ENCODE assay signal across 16 cellular contexts in the genomic region with DNA sequence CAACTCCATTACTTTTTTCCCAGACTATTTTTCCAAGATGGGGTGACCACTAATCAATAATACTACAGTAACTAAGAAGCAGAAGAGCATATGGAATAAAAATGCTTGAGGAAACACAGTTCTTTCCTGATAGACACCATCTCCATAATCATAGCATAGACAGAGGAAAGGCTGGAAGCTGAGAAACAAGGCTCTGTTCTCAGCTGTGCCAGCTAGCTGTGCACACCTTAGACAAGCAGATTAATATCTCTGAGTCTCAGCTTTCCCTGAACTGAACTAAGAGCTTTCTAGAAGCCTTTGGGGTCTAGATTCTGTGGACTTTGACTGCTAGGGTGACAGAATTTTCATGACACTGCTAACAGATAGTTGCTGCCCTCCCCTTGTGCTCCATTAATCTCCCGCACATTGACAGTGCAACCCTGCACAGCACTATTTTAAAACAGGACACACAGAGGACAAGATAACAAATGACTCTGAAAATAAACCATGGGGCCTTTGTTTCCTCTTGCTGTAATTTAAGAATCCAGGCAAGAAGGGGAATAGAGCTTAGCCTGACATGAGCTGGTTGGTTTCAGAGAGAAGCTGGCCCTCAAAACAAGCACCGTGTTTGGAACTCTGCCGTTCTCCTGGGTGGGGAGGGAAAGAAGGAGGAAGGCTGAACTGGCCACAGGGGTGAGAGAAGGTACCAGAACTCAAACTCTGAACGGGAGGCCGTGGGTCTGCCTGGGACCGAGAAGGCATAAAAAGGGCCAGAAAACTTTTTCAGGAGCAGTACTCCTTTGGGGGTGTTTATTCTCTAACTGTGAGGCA.
"Had no signal": no experiment of that assay in that cellular context is flagged by ENCODE, and none has a peak within 500 bp of the region (broad histone marks: within the 10 kb centered on the region; RNA-seq: fewer than 3 reads in every experiment).

No MANE protein-coding gene starts in this region.

- H3K4me1 Mint-ChIP-seq: activated CD4-positive, alpha-beta T cell treated with anti-CD3 and anti-CD28 coated beads for 36 hours; naive thymus-derived CD4-positive, alpha-beta T cell had no signal

- H3K27ac ChIP-seq: esophagus squamous epithelium, neutrophil, skin epidermis, suprapubic skin, transverse colon had no signal

- DNase-seq: activated CD4-positive, alpha-beta T cell treated with anti-CD3 and anti-CD28 coated beads for 36 hours; activated CD4-positive, alpha-beta T cell treated with anti-CD3 and anti-CD28 coated beads, Interleukin-2, amount 50 U/mL, for 48 hours; effector memory CD8-positive, alpha-beta T cell; esophagus squamous epithelium; mesenchymal stem cell; naive thymus-derived CD4-positive, alpha-beta T cell; SW 1271; transverse colon had no signal

- H3K27me3 Mint-ChIP-seq: stimulated activated naive CD8-positive, alpha-beta T cell treated with anti-CD3 and anti-CD28 coated beads, Interleukin-15, Interleukin-2, amounts not matched to agents 100 ng/mL and 50 ng/mL, for 24 hours had no signal

- H3K36me3 ChIP-seq: esophagus squamous epithelium, neutrophil, suprapubic skin, transverse colon had no signal

- H3K27ac Mint-ChIP-seq: activated CD4-positive, alpha-beta T cell treated with anti-CD3 and anti-CD28 coated beads for 36 hours; activated naive CD8-positive, alpha-beta T cell; activated T-helper 1 cell treated with anti-CD3 and anti-CD28 coated beads, Interleukin-12 subunit alpha, Interleukin-12 subunit beta, Interleukin-2, Interleukin-4 antibody, amounts not matched to agents 30 ng/mL and 10 ng/mL and 1 ng/mL, durations not matched to agents 14 hours and 24 hours and 36 hours; effector memory CD8-positive, alpha-beta T cell; naive thymus-derived CD4-positive, alpha-beta T cell; stimulated activated naive CD8-positive, alpha-beta T cell treated with anti-CD3 and anti-CD28 coated beads, Interleukin-15, Interleukin-2, amounts not matched to agents 100 ng/mL and 50 ng/mL, for 24 hours had no signal

- H3K9me3 Mint-ChIP-seq: activated T-helper 1 cell treated with anti-CD3 and anti-CD28 coated beads, Interleukin-12 subunit alpha, Interleukin-12 subunit beta, Interleukin-2, Interleukin-4 antibody, amounts not matched to agents 30 ng/mL and 10 ng/mL and 1 ng/mL, durations not matched to agents 14 hours and 24 hours and 36 hours; naive thymus-derived CD4-positive, alpha-beta T cell; stimulated activated naive CD8-positive, alpha-beta T cell treated with anti-CD3 and anti-CD28 coated beads, Interleukin-15, Interleukin-2, amounts not matched to agents 100 ng/mL and 50 ng/mL, for 24 hours had no signal

- H3K27me3 ChIP-seq: neutrophil, suprapubic skin, transverse colon had no signal

- H3K4me1 ChIP-seq: esophagus squamous epithelium, suprapubic skin, transverse colon had no signal

- ATAC-seq: activated CD4-positive, alpha-beta T cell treated with anti-CD3 and anti-CD28 coated beads for 36 hours; effector memory CD8-positive, alpha-beta T cell; naive thymus-derived CD4-positive, alpha-beta T cell had no signal

- H3K4me3 Mint-ChIP-seq: activated CD4-positive, alpha-beta T cell treated with anti-CD3 and anti-CD28 coated beads for 36 hours; activated naive CD8-positive, alpha-beta T cell; activated T-helper 1 cell treated with anti-CD3 and anti-CD28 coated beads, Interleukin-12 subunit alpha, Interleukin-12 subunit beta, Interleukin-2, Interleukin-4 antibody, amounts not matched to agents 30 ng/mL and 10 ng/mL and 1 ng/mL, durations not matched to agents 14 hours and 24 hours and 36 hours; effector memory CD8-positive, alpha-beta T cell; naive thymus-derived CD4-positive, alpha-beta T cell; stimulated activated naive CD8-positive, alpha-beta T cell treated with anti-CD3 and anti-CD28 coated beads, Interleukin-15, Interleukin-2, amounts not matched to agents 100 ng/mL and 50 ng/mL, for 24 hours had no signal

- H3K4me3 ChIP-seq: esophagus squamous epithelium, skin epidermis, suprapubic skin, transverse colon had no signal

- H3K36me3 Mint-ChIP-seq: activated naive CD8-positive, alpha-beta T cell; naive thymus-derived CD4-positive, alpha-beta T cell had no signal

- H3K9me3 ChIP-seq: esophagus squamous epithelium, neutrophil, suprapubic skin, transverse colon had no signal

- FAIRE-seq: keratinocyte, TTC549 had no signal
